21 cellular contexts compared by ENCODE assay signal in the genomic region with DNA sequence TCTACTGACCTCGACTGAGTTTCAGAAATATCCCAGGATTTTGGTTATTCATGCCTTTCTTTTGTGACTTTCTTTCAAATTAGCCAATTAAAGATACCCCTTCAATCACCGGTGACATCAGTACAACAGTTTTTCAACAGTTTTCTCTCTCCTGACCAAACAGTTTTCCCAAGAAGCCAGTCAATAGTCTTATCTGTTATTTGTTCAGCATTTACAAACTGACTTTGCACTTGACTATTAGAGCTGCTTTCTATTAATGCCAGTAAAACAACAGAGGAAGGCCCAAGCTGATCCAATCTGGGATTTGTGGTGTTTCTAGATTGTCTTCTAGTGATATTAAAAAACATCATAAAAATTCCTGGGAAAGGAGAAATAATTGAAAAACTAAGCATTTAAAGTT. TPM values are rescaled to one million over a fixed set of nuclear protein-coding genes. Genes with fewer than 3 reads are reported as not detected.
DNase-seq lines count a peak whose midpoint lies in the region; ATAC-seq, FAIRE-seq and TF ChIP-seq lines count a peak whose summit lies in the region.
"Had no signal": no experiment of that assay in that cellular context is flagged by ENCODE, and none has a peak within 500 bp of the region (broad histone marks: within the 10 kb centered on the region; RNA-seq: fewer than 3 reads in every experiment).

No MANE protein-coding gene starts in this region.

- peaks cover 3% of the 10 kb centered on the region for H3K9me3 Mint-ChIP-seq in activated CD8-positive, alpha-beta T cell treated with anti-CD3 and anti-CD28 coated beads for 36 hours
- no peaks in the 10 kb centered on the region for H3K9me3 Mint-ChIP-seq in activated CD8-positive, alpha-beta T cell treated with anti-CD3 and anti-CD28 coated beads, Interleukin-2, amount 10 ng/mL, durations not matched to agents 7 days and 5 days (ENCODE audit: insufficient read depth)
- H3K9me3 Mint-ChIP-seq in osteocyte (ENCODE audit: unreplicated experiment): no peaks in the 10 kb centered on the region
- H3K9me3 Mint-ChIP-seq: activated T-helper 2 cell treated with anti-CD3 and anti-CD28 coated beads, Interferon-gamma antibody, Interleukin-2, Interleukin-4, amounts not matched to agents 10 μg/mL and 5 μg/mL and 100 μg/mL, durations not matched to agents 14 hours and 24 hours and 36 hours; stimulated activated naive B cell treated with anti-CD40 and anti-IgM and Interleukin-4, amounts not matched to agents 10 μg/mL and 1 μg/mL and 100 μg/mL, for 72 hours had no signal

- FAIRE-seq in endometrium (lab: Jason Lieb, UNC): peak; percentile 45
- FAIRE-seq: keratinocyte, TTC549, urothelium cell line had no signal

- no peak for ATAC-seq in activated CD8-positive, alpha-beta T cell treated with anti-CD3 and anti-CD28 coated beads for 36 hours
- no peak for ATAC-seq in activated CD8-positive, alpha-beta T cell treated with anti-CD3 and anti-CD28 coated beads, Interleukin-2, amount 10 ng/mL, durations not matched to agents 7 days and 5 days
- ATAC-seq: body of pancreas; mucosa of descending colon; stimulated activated naive B cell treated with anti-CD40 and anti-IgM and Interleukin-4, amounts not matched to agents 10 μg/mL and 1 μg/mL and 100 μg/mL, for 72 hours had no signal

- no peak for TF ChIP-seq CTCF in activated CD8-positive, alpha-beta T cell treated with anti-CD3 and anti-CD28 coated beads for 36 hours (IDR thresholded peaks at IDR 0.05)
- no peak for TF ChIP-seq CTCF in LNCaP clone FGC (IDR thresholded peaks at IDR 0.05; ENCODE audit: control insufficient read depth, extremely low read depth, insufficient read depth)
- no peak for TF ChIP-seq CTCF in osteocyte (IDR thresholded peaks at IDR 0.05)

- no peak overlapping the region for H3K4me3 Mint-ChIP-seq in activated CD8-positive, alpha-beta T cell treated with anti-CD3 and anti-CD28 coated beads for 36 hours
- no peak overlapping the region for H3K4me3 Mint-ChIP-seq in activated CD8-positive, alpha-beta T cell treated with anti-CD3 and anti-CD28 coated beads, Interleukin-2, amount 10 ng/mL, durations not matched to agents 7 days and 5 days
- no peak overlapping the region for H3K4me3 Mint-ChIP-seq in osteocyte (ENCODE audit: unreplicated experiment)
- H3K4me3 Mint-ChIP-seq: stimulated activated naive B cell treated with anti-CD40 and anti-IgM and Interleukin-4, amounts not matched to agents 10 μg/mL and 1 μg/mL and 100 μg/mL, for 72 hours had no signal

- no peak overlapping the region for H3K4me3 ChIP-seq in LNCaP clone FGC (ENCODE audit: low read depth, low read length)
- H3K4me3 ChIP-seq: body of pancreas, dorsolateral prefrontal cortex, MG63, mucosa of descending colon, prostate gland had no signal

- intact Hi-C loops in activated CD8-positive, alpha-beta T cell treated with anti-CD3 and anti-CD28 coated beads for 36 hours (cut with micrococcal nuclease): no loop called here

- H3K27ac Mint-ChIP-seq in activated CD8-positive, alpha-beta T cell treated with anti-CD3 and anti-CD28 coated beads for 36 hours: peak overlapping the region; percentile 60
- H3K27ac Mint-ChIP-seq in activated CD8-positive, alpha-beta T cell treated with anti-CD3 and anti-CD28 coated beads, Interleukin-2, amount 10 ng/mL, durations not matched to agents 7 days and 5 days: no peak overlapping the region
- H3K27ac Mint-ChIP-seq in osteocyte (ENCODE audit: unreplicated experiment): peak overlapping the region; percentile 39
- H3K27ac Mint-ChIP-seq: activated T-helper 2 cell treated with anti-CD3 and anti-CD28 coated beads, Interferon-gamma antibody, Interleukin-2, Interleukin-4, amounts not matched to agents 10 μg/mL and 5 μg/mL and 100 μg/mL, durations not matched to agents 14 hours and 24 hours and 36 hours had no signal

- POLR2A ChIA-PET in activated CD8-positive, alpha-beta T cell treated with anti-CD3 and anti-CD28 coated beads for 36 hours (lab: Charles Lee): no interaction called here
- POLR2A ChIA-PET in activated CD8-positive, alpha-beta T cell treated with anti-CD3 and anti-CD28 coated beads, Interleukin-2, amount 10 ng/mL, durations not matched to agents 7 days and 5 days (lab: Charles Lee): interaction anchor here (1.2 kb wide), 1 partner anchor 460 kb away, joined by 3 read pairs; no protein-coding TSS in a partner anchor

- peaks cover 58% of the 10 kb centered on the region for H3K4me1 Mint-ChIP-seq in activated CD8-positive, alpha-beta T cell treated with anti-CD3 and anti-CD28 coated beads for 36 hours (ENCODE audit: low read depth)
- H3K4me1 Mint-ChIP-seq in activated CD8-positive, alpha-beta T cell treated with anti-CD3 and anti-CD28 coated beads, Interleukin-2, amount 10 ng/mL, durations not matched to agents 7 days and 5 days (ENCODE audit: low read depth): peaks cover 61% of the 10 kb centered on the region
- peaks cover 11% of the 10 kb centered on the region for H3K4me1 Mint-ChIP-seq in osteocyte (ENCODE audit: unreplicated experiment)

- CTCF ChIA-PET in activated CD8-positive, alpha-beta T cell treated with anti-CD3 and anti-CD28 coated beads for 36 hours (lab: Charles Lee): interaction anchor here (2.9 to 12.4 kb wide), 4 partner anchors 12 to 550 kb away, joined by 20 to 215 read pairs (median 114); no protein-coding TSS in a partner anchor
- CTCF ChIA-PET in activated CD8-positive, alpha-beta T cell treated with anti-CD3 and anti-CD28 coated beads, Interleukin-2, amount 10 ng/mL, durations not matched to agents 7 days and 5 days (lab: Charles Lee): interaction anchor here (3.4 to 10.5 kb wide), 6 partner anchors 11 to 549 kb away, joined by 21 to 234 read pairs (median 47); no protein-coding TSS in a partner anchor

- no peaks in the 10 kb centered on the region for H3K27me3 Mint-ChIP-seq in activated CD8-positive, alpha-beta T cell treated with anti-CD3 and anti-CD28 coated beads for 36 hours
- H3K27me3 Mint-ChIP-seq in activated CD8-positive, alpha-beta T cell treated with anti-CD3 and anti-CD28 coated beads, Interleukin-2, amount 10 ng/mL, durations not matched to agents 7 days and 5 days (ENCODE audit: low read depth): no peaks in the 10 kb centered on the region
- no peaks in the 10 kb centered on the region for H3K27me3 Mint-ChIP-seq in osteocyte (ENCODE audit: unreplicated experiment)
- H3K27me3 Mint-ChIP-seq: stimulated activated naive B cell treated with anti-CD40 and anti-IgM and Interleukin-4, amounts not matched to agents 10 μg/mL and 1 μg/mL and 100 μg/mL, for 72 hours had no signal

- H3K36me3 Mint-ChIP-seq in activated CD8-positive, alpha-beta T cell treated with anti-CD3 and anti-CD28 coated beads for 36 hours (ENCODE audit: low read depth): peaks cover 45% of the 10 kb centered on the region
- peaks cover 68% of the 10 kb centered on the region for H3K36me3 Mint-ChIP-seq in activated CD8-positive, alpha-beta T cell treated with anti-CD3 and anti-CD28 coated beads, Interleukin-2, amount 10 ng/mL, durations not matched to agents 7 days and 5 days (ENCODE audit: low read depth)
- H3K36me3 Mint-ChIP-seq in osteocyte (ENCODE audit: unreplicated experiment): peaks cover 57% of the 10 kb centered on the region

- DNase-seq in activated CD8-positive, alpha-beta T cell treated with anti-CD3 and anti-CD28 coated beads for 36 hours: no peak
- no peak for DNase-seq in activated CD8-positive, alpha-beta T cell treated with anti-CD3 and anti-CD28 coated beads, Interleukin-2, amount 10 ng/mL, durations not matched to agents 7 days and 5 days
- DNase-seq in LNCaP clone FGC (ENCODE audit: low read depth): peak; percentile 3
- no peak for DNase-seq in osteocyte (ENCODE audit: extremely low spot score, unreplicated experiment)
- no peak for DNase-seq in NCI-H524 (lab: John Stamatoyannopoulos, UW)
- no peak for DNase-seq in stimulated activated naive CD4-positive, alpha-beta T cell (lab: John Stamatoyannopoulos, UW)
- no peak for DNase-seq in DMS114 treated with DMSO at 0.1 percent for 48 hours (lab: John Stamatoyannopoulos, UW; ENCODE audit: unreplicated experiment)
- DNase-seq: body of pancreas; dorsolateral prefrontal cortex; MG63; mucosa of descending colon; NCI-H1694; NCI-H510A; stimulated activated CD4-positive, alpha-beta T cell treated with anti-CD3 and anti-CD28 coated beads, Interleukin-12 subunit alpha, Interleukin-12 subunit beta, amount 100 ng/mL, for 4 hours; stimulated activated naive B cell treated with anti-CD40 and anti-IgM and Interleukin-4, amounts not matched to agents 10 μg/mL and 1 μg/mL and 100 μg/mL, for 72 hours had no signal

RNA-seq across cellular contexts. Expression of gene NRBF2, which starts 35.9 kb away (rescaled TPM):
- 10 to 100 TPM; 23.1 to 24.1 TPM for total RNA-seq in activated CD8-positive, alpha-beta T cell treated with anti-CD3 and anti-CD28 coated beads for 36 hours
- total RNA-seq in activated CD8-positive, alpha-beta T cell treated with anti-CD3 and anti-CD28 coated beads, Interleukin-2, amount 10 ng/mL, durations not matched to agents 7 days and 5 days: 10 to 100 TPM; 21.8 to 22.6 TPM
- 21.5 and 23.1 TPM in 2 replicates for total RNA-seq in osteocyte
